ENCODE assay signal across 8 cellular contexts in the genomic region with DNA sequence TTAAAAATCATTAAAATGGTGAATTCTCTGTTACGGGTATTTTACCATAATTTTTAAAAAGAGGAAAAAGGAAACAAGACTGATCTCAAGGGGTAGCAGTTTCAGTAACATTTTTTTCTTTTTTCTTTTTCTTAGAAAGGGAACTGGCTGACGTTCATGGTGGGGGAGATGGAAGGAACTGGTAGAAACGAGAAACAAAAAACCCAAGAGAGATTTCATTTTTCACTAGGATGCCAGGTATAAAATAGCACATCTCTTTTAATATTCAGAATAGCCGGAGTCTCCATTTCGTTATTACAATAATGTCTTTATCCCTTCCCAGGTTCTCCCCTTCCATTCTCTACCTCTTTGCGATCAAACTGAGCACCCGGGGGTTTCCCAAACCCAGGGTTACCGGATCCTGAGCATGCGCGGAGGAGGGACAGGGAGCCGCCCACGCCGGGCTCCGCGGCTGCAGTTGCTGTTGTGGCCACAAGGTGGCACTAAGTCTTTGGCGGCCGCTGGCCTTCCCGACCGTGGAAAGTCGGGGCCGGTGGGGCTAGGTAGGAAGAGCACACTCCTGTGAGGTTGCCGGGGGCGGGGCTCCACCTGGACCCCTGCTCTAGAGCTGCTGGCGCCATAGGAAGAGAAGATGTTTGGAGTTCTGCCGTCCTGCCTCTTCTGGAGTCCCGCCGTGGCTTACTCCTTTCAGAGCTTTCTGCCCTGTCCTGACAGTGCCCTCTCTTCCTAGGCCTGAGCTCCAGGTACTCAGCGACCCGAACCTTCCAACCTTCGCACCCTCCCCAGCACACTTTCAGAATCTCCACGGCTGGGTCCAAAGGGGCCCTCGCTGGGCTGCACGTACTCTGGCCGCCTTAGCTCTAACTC.
DNase-seq lines count a peak whose midpoint lies in the region; ATAC-seq and TF ChIP-seq lines count a peak whose summit lies in the region.

No MANE protein-coding gene starts in this region.

- H3K36me3 ChIP-seq in liver (ENCODE audit: control insufficient read depth in 4 of 4, insufficient read depth in 3 of 4, low read depth in 1 of 4, low read length in 3 of 4): no peaks in the 10 kb centered on the region

- H3K4me3 ChIP-seq in liver (ENCODE audit: low read depth in 1 of 3, low read length in 3 of 3): peak overlapping the region; percentile 39 to 64 (median 53)

- WGBS in liver: 10% methylated on average over 34 of the region's 34 CpGs

- H3K4me1 Mint-ChIP-seq in activated CD4-positive, alpha-beta T cell treated with anti-CD3 and anti-CD28 coated beads, Interleukin-2, amount 10 ng/mL, durations not matched to agents 7 days and 5 days: peaks cover 10% of the 10 kb centered on the region

- no peaks in the 10 kb centered on the region for H3K9me3 ChIP-seq in liver (ENCODE audit: control insufficient read depth in 4 of 4, low read length in 3 of 4)

- H3K27ac ChIP-seq in 22Rv1: no peak overlapping the region
- peak overlapping the region; percentile 7 to 15 for H3K27ac ChIP-seq in liver (ENCODE audit: low read depth in 1 of 2, low read length in 2 of 2)

- CTCF ChIA-PET in activated CD4-positive, alpha-beta T cell treated with anti-CD3 and anti-CD28 coated beads, Interleukin-2, amount 10 ng/mL, durations not matched to agents 7 days and 5 days (lab: Charles Lee): interaction anchor here (0.7 to 1.3 kb wide), 7 partner anchors 14 to 328 kb away, joined by 3 to 5 read pairs (median 4); no protein-coding TSS in a partner anchor

- H3K27me3 Mint-ChIP-seq in activated CD4-positive, alpha-beta T cell treated with anti-CD3 and anti-CD28 coated beads, Interleukin-2, amount 10 ng/mL, durations not matched to agents 7 days and 5 days: no peaks in the 10 kb centered on the region

- no peaks in the 10 kb centered on the region for H3K36me3 Mint-ChIP-seq in activated CD4-positive, alpha-beta T cell treated with anti-CD3 and anti-CD28 coated beads, Interleukin-2, amount 10 ng/mL, durations not matched to agents 7 days and 5 days (ENCODE audit: low read depth)

- POLR2A ChIA-PET in activated CD4-positive, alpha-beta T cell treated with anti-CD3 and anti-CD28 coated beads, Interleukin-2, amount 10 ng/mL, durations not matched to agents 7 days and 5 days (lab: Charles Lee): no interaction called here

- H3K9ac ChIP-seq in liver (ENCODE audit: low read depth in 1 of 2, low read length in 2 of 2): peak overlapping the region; percentile 49 to 68

- peak overlapping the region; percentile 61 for H3K27ac Mint-ChIP-seq in activated CD4-positive, alpha-beta T cell treated with anti-CD3 and anti-CD28 coated beads, Interleukin-2, amount 10 ng/mL, durations not matched to agents 7 days and 5 days

- H3K27me3 ChIP-seq in liver (ENCODE audit: control insufficient read depth in 4 of 4, insufficient read depth in 4 of 4, low read length in 3 of 4): no peaks in the 10 kb centered on the region

- H3K4me3 Mint-ChIP-seq in activated CD4-positive, alpha-beta T cell treated with anti-CD3 and anti-CD28 coated beads, Interleukin-2, amount 10 ng/mL, durations not matched to agents 7 days and 5 days: peak overlapping the region; percentile 61

- H3K4me1 ChIP-seq in liver (ENCODE audit: control insufficient read depth in 4 of 4, insufficient read depth in 4 of 4, low read length in 3 of 4): peaks cover 0 to 5% (median 2%) of the 10 kb centered on the region in 4 donors

- TF ChIP-seq CTCF in 22Rv1 (IDR thresholded peaks at IDR 0.05): peak; percentile 98
- peak; percentile 98 for TF ChIP-seq CTCF in liver (IDR thresholded peaks at IDR 0.05; ENCODE audit: low read depth, low read length, missing input control)

- no peaks in the 10 kb centered on the region for H3K9me3 Mint-ChIP-seq in activated CD4-positive, alpha-beta T cell treated with anti-CD3 and anti-CD28 coated beads, Interleukin-2, amount 10 ng/mL, durations not matched to agents 7 days and 5 days

- ATAC-seq in GM18508 (IDR thresholded peaks at IDR 0.05; ENCODE audit: insufficient read depth, unreplicated experiment) (peak; percentile 73), HG02981 (IDR thresholded peaks at IDR 0.05; ENCODE audit: unreplicated experiment) (peak; percentile 82)

- DNase-seq in NCI-H226 (peak; percentile 55), dedifferentiated amniotic fluid mesenchymal stem cell (ENCODE audit: extremely low spot score) (peak; percentile 70)
- peak; percentile 83 for DNase-seq in activated CD4-positive, alpha-beta T cell treated with anti-CD3 and anti-CD28 coated beads, Interleukin-2, amount 10 ng/mL, durations not matched to agents 7 days and 5 days
- peak; percentile 92 to 96 for DNase-seq in stimulated activated CD4-positive, alpha-beta T cell treated with anti-CD3 and anti-CD28 coated beads, Interleukin-2, amount 100 ng/mL, for 48 hours

- TF ChIP-seq RAD21 in liver (IDR thresholded peaks at IDR 0.05): peak; percentile 87 to 92

TF ChIP-seq in liver, 16 proteins besides CTCF, POLR2A, EP300 and RAD21:
- TF ChIP-seq, protein P1, sequence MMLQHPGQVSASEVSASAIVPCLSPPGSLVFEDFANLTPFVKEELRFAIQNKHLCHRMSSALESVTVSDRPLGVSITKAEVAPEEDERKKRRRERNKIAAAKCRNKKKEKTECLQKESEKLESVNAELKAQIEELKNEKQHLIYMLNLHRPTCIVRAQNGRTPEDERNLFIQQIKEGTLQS (IDR thresholded peaks at IDR 0.05): peak; percentile 10
- TF ChIP-seq, protein P2, sequence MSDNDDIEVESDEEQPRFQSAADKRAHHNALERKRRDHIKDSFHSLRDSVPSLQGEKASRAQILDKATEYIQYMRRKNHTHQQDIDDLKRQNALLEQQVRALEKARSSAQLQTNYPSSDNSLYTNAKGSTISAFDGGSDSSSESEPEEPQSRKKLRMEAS (IDR thresholded peaks at IDR 0.05): no peak
- peak; percentile 98 to 99 for TF ChIP-seq EGR1 (IDR thresholded peaks at IDR 0.05; ENCODE audit: low read depth in 2 of 2)
- no peak for TF ChIP-seq JUND (IDR thresholded peaks at IDR 0.05)
- no peak for TF ChIP-seq HNF4G (IDR thresholded peaks at IDR 0.05)
- TF ChIP-seq NR2F2 (IDR thresholded peaks at IDR 0.05): no peak
- TF ChIP-seq, protein P3, sequence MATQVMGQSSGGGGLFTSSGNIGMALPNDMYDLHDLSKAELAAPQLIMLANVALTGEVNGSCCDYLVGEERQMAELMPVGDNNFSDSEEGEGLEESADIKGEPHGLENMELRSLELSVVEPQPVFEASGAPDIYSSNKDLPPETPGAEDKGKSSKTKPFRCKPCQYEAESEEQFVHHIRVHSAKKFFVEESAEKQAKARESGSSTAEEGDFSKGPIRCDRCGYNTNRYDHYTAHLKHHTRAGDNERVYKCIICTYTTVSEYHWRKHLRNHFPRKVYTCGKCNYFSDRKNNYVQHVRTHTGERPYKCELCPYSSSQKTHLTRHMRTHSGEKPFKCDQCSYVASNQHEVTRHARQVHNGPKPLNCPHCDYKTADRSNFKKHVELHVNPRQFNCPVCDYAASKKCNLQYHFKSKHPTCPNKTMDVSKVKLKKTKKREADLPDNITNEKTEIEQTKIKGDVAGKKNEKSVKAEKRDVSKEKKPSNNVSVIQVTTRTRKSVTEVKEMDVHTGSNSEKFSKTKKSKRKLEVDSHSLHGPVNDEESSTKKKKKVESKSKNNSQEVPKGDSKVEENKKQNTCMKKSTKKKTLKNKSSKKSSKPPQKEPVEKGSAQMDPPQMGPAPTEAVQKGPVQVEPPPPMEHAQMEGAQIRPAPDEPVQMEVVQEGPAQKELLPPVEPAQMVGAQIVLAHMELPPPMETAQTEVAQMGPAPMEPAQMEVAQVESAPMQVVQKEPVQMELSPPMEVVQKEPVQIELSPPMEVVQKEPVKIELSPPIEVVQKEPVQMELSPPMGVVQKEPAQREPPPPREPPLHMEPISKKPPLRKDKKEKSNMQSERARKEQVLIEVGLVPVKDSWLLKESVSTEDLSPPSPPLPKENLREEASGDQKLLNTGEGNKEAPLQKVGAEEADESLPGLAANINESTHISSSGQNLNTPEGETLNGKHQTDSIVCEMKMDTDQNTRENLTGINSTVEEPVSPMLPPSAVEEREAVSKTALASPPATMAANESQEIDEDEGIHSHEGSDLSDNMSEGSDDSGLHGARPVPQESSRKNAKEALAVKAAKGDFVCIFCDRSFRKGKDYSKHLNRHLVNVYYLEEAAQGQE (IDR thresholded peaks at IDR 0.05): no peak
- no peak for TF ChIP-seq TAF1 (conservative IDR thresholded peaks at IDR 0.05)
- TF ChIP-seq YY1 (IDR thresholded peaks at IDR 0.05): peak; percentile 37
- TF ChIP-seq FOXA2 (IDR thresholded peaks at IDR 0.05): no peak
- TF ChIP-seq RXRA (IDR thresholded peaks at IDR 0.05): peak in 1 of 2 donors; percentile 27
- TF ChIP-seq SP1 (IDR thresholded peaks at IDR 0.05): peak; percentile 32
- TF ChIP-seq GABPA (IDR thresholded peaks at IDR 0.05 in 1 of 2, conservative IDR thresholded peaks at IDR 0.05 in 1 of 2): no peak
- TF ChIP-seq, protein P4, sequence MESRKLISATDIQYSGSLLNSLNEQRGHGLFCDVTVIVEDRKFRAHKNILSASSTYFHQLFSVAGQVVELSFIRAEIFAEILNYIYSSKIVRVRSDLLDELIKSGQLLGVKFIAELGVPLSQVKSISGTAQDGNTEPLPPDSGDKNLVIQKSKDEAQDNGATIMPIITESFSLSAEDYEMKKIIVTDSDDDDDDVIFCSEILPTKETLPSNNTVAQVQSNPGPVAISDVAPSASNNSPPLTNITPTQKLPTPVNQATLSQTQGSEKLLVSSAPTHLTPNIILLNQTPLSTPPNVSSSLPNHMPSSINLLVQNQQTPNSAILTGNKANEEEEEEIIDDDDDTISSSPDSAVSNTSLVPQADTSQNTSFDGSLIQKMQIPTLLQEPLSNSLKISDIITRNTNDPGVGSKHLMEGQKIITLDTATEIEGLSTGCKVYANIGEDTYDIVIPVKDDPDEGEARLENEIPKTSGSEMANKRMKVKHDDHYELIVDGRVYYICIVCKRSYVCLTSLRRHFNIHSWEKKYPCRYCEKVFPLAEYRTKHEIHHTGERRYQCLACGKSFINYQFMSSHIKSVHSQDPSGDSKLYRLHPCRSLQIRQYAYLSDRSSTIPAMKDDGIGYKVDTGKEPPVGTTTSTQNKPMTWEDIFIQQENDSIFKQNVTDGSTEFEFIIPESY (IDR thresholded peaks at IDR 0.05): no peak
- peak; percentile 33 to 75 for TF ChIP-seq HNF4A (conservative IDR thresholded peaks at IDR 0.05)
- TF ChIP-seq FOXA1 (IDR thresholded peaks at IDR 0.05): no peak
